ENCODE assay signal across 10 cellular contexts in genomic region chr14:71289536-71289935, GRCh38.
DNase-seq lines count a peak whose midpoint lies in the region; ATAC-seq lines count a peak whose summit lies in the region.
"Had no signal": no experiment of that assay in that cellular context is flagged by ENCODE, and none has a peak within 500 bp of the region (broad histone marks: within the 10 kb centered on the region; RNA-seq: fewer than 3 reads in every experiment).

No MANE protein-coding gene starts in this region.

- peaks cover 4% of the 10 kb centered on the region for H3K9me3 Mint-ChIP-seq in stimulated activated memory B cell treated with anti-CD40 and anti-IgM and Interleukin-4, amounts not matched to agents 10 μg/mL and 1 μg/mL and 100 μg/mL, for 72 hours

- DNase-seq in activated gamma-delta T cell treated with Interleukin-2 at 50 U/mL for 16 hours: peak; percentile 5
- no peak for DNase-seq in activated gamma-delta T cell (lab: John Stamatoyannopoulos, UW)
- peak; percentile 86 for DNase-seq in RPMI8226
- DNase-seq in amygdala (lab: John Stamatoyannopoulos, UW): no peak
- no peak for DNase-seq in HPDE6-E6E7 (ENCODE audit: extremely low spot score)
- DNase-seq in NAMALWA (ENCODE audit: low spot score): no peak
- DNase-seq: NCI-H510A, upper lobe of right lung had no signal

- H3K4me1 Mint-ChIP-seq in stimulated activated memory B cell treated with anti-CD40 and anti-IgM and Interleukin-4, amounts not matched to agents 10 μg/mL and 1 μg/mL and 100 μg/mL, for 72 hours: peaks cover 32% of the 10 kb centered on the region

- ATAC-seq in HG02588 (IDR thresholded peaks at IDR 0.05; ENCODE audit: unreplicated experiment): peak; percentile 84
- peak; percentile 92 for ATAC-seq in stimulated activated memory B cell treated with anti-CD40 and anti-IgM and Interleukin-4, amounts not matched to agents 10 μg/mL and 1 μg/mL and 100 μg/mL, for 72 hours
- ATAC-seq: upper lobe of right lung had no signal

- H3K27ac Mint-ChIP-seq in stimulated activated memory B cell treated with anti-CD40 and anti-IgM and Interleukin-4, amounts not matched to agents 10 μg/mL and 1 μg/mL and 100 μg/mL, for 72 hours: peak overlapping the region; percentile 80

- H3K4me3 Mint-ChIP-seq in stimulated activated memory B cell treated with anti-CD40 and anti-IgM and Interleukin-4, amounts not matched to agents 10 μg/mL and 1 μg/mL and 100 μg/mL, for 72 hours: peak overlapping the region; percentile 44

- H3K27me3 Mint-ChIP-seq in stimulated activated memory B cell treated with anti-CD40 and anti-IgM and Interleukin-4, amounts not matched to agents 10 μg/mL and 1 μg/mL and 100 μg/mL, for 72 hours: no peaks in the 10 kb centered on the region

- H3K36me3 Mint-ChIP-seq in stimulated activated memory B cell treated with anti-CD40 and anti-IgM and Interleukin-4, amounts not matched to agents 10 μg/mL and 1 μg/mL and 100 μg/mL, for 72 hours: no peaks in the 10 kb centered on the region

Comparison
In these comparisons a context has a peak if more than half of its experiments do, and no peak if none do; other contexts are left out.
1. DNase-seq: peak in activated gamma-delta T cell treated with Interleukin-2 at 50 U/mL for 16 hours (single experiment) and RPMI8226 (single experiment); none in activated gamma-delta T cell (single experiment), amygdala (0 of 56), HPDE6-E6E7 (single experiment) and NAMALWA (single experiment).